ENCODE assay signal across 3 cellular contexts in the genomic region with DNA sequence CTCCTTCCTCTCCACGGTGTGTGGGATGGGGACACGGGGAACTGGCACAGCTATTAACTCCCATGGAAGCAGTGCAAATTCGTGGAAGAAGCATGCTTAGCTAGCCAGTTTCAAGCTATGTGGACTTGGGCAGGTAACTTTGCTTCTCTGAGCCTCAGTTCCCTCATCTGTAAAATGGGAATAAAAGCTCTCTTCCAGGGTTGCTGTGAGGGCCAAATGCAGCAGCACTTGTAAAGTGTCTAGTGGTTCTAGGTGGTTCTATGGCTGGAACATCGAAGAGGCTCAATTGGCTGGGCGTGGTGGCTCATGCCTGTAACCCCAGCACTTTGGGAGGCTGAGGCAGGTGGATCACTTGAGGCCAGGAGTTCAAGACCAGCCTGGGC.
TF ChIP-seq lines count a peak whose summit lies in the region.

No MANE protein-coding gene starts in this region.

TF ChIP-seq in A549, 52 proteins besides CTCF, POLR2A, EP300 and RAD21:
- TF ChIP-seq ZFP36 (IDR thresholded peaks at IDR 0.05; ENCODE audit: borderline replicate concordance, partially characterized antibody): no peak
- no peak for TF ChIP-seq EHF (CRISPR knock-in tag; IDR thresholded peaks at IDR 0.05)
- TF ChIP-seq PHF8 (IDR thresholded peaks at IDR 0.05; ENCODE audit: borderline replicate concordance, low read depth): no peak
- TF ChIP-seq, protein P1, sequence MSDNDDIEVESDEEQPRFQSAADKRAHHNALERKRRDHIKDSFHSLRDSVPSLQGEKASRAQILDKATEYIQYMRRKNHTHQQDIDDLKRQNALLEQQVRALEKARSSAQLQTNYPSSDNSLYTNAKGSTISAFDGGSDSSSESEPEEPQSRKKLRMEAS (IDR thresholded peaks at IDR 0.05): no peak
- no peak for TF ChIP-seq JUN (IDR thresholded peaks at IDR 0.05)
- no peak for TF ChIP-seq HOXB5 (CRISPR knock-in tag; IDR thresholded peaks at IDR 0.05)
- TF ChIP-seq SMC3 (IDR thresholded peaks at IDR 0.05): no peak
- no peak for TF ChIP-seq KDM5A (IDR thresholded peaks at IDR 0.05)
- TF ChIP-seq CEBPB (IDR thresholded peaks at IDR 0.05): no peak
- TF ChIP-seq RARB (CRISPR knock-in tag; IDR thresholded peaks at IDR 0.05): no peak

TF ChIP-seq in IMR-90, 13 proteins besides CTCF, POLR2A, EP300 and RAD21:
- TF ChIP-seq, protein P2, sequence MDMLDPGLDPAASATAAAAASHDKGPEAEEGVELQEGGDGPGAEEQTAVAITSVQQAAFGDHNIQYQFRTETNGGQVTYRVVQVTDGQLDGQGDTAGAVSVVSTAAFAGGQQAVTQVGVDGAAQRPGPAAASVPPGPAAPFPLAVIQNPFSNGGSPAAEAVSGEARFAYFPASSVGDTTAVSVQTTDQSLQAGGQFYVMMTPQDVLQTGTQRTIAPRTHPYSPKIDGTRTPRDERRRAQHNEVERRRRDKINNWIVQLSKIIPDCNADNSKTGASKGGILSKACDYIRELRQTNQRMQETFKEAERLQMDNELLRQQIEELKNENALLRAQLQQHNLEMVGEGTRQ (IDR thresholded peaks at IDR 0.05; ENCODE audit: low read depth, low read length): no peak
- no peak for TF ChIP-seq RCOR1 (IDR thresholded peaks at IDR 0.05; ENCODE audit: insufficient replicate concordance, low read length)
- TF ChIP-seq NFE2L2 (IDR thresholded peaks at IDR 0.05; ENCODE audit: low read depth, low read length): no peak

TF ChIP-seq in K562, 482 proteins besides CTCF, POLR2A, EP300 and RAD21:
- peak; percentile 74 for TF ChIP-seq RBM25 (IDR thresholded peaks at IDR 0.05; ENCODE audit: low read depth, low read length, severe bottlenecking)
- 0 out of 4 replicates have a peak, but pooled peaks of 1 of the 2 experiments have one; percentile 27 for TF ChIP-seq RCOR1 (IDR thresholded peaks at IDR 0.05; ENCODE audit: borderline replicate concordance in 1 of 2, low read depth in 2 of 2, low read length in 2 of 2)
- no peak for TF ChIP-seq U2AF2 (optimal IDR thresholded peaks at IDR 0.05; ENCODE audit: low read depth, low read length)
- TF ChIP-seq SMARCA5 (IDR thresholded peaks at IDR 0.05): 0 out of 2 replicates have a peak, but pooled peaks have one; percentile 60
- no peak for TF ChIP-seq FUS (optimal IDR thresholded peaks at IDR 0.05; ENCODE audit: low read depth, low read length)
- TF ChIP-seq BCOR (IDR thresholded peaks at IDR 0.05): peak; percentile 87
- no peak for TF ChIP-seq ESRRA (IDR thresholded peaks at IDR 0.05; ENCODE audit: borderline replicate concordance, low read depth)
- TF ChIP-seq KDM1A (IDR thresholded peaks at IDR 0.05): peak in 1 of 2 experiments; percentile 55; a peak in 3 of 4 replicates
TF ChIP-seq in K562: peak in this region for 5.
